Comparison of ENCODE assay signal across 12 cellular contexts in the genomic region with DNA sequence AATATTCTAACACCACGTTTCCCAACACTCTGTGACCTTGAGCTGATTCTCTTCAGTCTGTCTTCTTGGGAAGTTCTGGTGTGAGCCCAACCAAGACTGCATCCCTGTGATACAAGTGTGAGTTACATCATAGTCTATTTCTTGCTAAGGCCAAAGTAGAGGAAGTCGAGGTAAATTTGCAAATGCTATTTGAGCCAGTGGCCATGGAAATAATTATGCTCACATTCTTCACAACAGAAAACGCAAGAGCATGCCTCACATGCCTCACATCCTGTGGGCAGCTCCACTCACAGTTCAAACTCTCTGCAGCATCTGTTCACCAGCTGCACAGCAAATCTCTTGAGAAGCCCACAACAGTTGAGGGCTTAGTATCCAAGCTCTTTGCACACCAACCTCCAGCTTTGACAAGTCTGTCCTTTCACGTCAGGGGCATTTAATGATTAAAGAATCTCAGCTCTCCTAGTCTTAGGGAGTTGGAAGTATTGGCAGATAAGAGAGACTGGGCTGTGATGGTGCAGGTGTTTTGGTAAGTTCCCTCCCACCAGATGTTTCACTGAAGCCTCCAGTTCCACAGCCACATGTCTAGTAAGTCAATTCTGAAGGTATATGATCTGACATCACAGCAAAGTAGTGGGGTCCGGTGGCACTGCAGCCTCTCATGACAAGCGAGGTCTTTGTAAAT.
DNase-seq lines count a peak whose midpoint lies in the region; ATAC-seq, FAIRE-seq and TF ChIP-seq lines count a peak whose summit lies in the region.
"Had no signal": no experiment of that assay in that cellular context is flagged by ENCODE, and none has a peak within 500 bp of the region (broad histone marks: within the 10 kb centered on the region; RNA-seq: fewer than 3 reads in every experiment).

No MANE protein-coding gene starts in this region.

- H3K9ac ChIP-seq in endothelial cell of umbilical vein (replicated peaks; ENCODE audit: extremely low read depth, insufficient read depth, low read length) (no peak overlapping the region), smooth muscle cell (ENCODE audit: low read depth) (no peak overlapping the region)

- no peak overlapping the region for H3K27ac Mint-ChIP-seq in GM23338
- H3K27ac Mint-ChIP-seq: activated naive CD8-positive, alpha-beta T cell; naive B cell had no signal

- H3K9me3 Mint-ChIP-seq in GM23338 = no peaks in the 10 kb centered on the region
- H3K9me3 Mint-ChIP-seq: naive B cell, type B pancreatic cell had no signal

- H3F3A ChIP-seq in smooth muscle cell (ENCODE audit: low read depth) (no peaks in the 10 kb centered on the region), GM23338 (replicated peaks; ENCODE audit: low read depth) (no peaks in the 10 kb centered on the region)

- H3K4me3 ChIP-seq in endothelial cell of umbilical vein (replicated peaks in 1 of 3; ENCODE audit: insufficient read depth in 1 of 3, low read depth in 1 of 3, low read length in 3 of 3) (no peak overlapping the region), smooth muscle cell (no peak overlapping the region), GM23338 (no peak overlapping the region), upper lobe of right lung (no peak overlapping the region)

- H3K9me2 ChIP-seq in GM23338 (ENCODE audit: insufficient read depth) = peaks cover 7% of the 10 kb centered on the region; the same call in 1 of the 2 replicates

- H3K27me3 ChIP-seq in endothelial cell of umbilical vein (ENCODE audit: control insufficient read depth in 2 of 2, insufficient read depth in 2 of 2, low read length in 2 of 2) = no peaks in the 10 kb centered on the region
- H3K27me3 ChIP-seq in smooth muscle cell (ENCODE audit: low read depth) = no peaks in the 10 kb centered on the region
- H3K27me3 ChIP-seq in GM23338 (ENCODE audit: insufficient read depth) = no peaks in the 10 kb centered on the region
- H3K27me3 ChIP-seq in upper lobe of right lung = no peaks in the 10 kb centered on the region

- dilution Hi-C loops in endothelial cell of umbilical vein (cut with MboI; ENCODE audit: extremely low pct_ligation_motif_present, low sequenced_read_pairs) = no loop called here

- CTCF ChIA-PET in endothelial cell of umbilical vein (lab: Charles Lee) = interaction anchor here (0.8 to 1.5 kb wide), 4 partner anchors 61 to 215 kb away, joined by 3 to 7 read pairs (median 4); no protein-coding TSS in a partner anchor

- no peaks in the 10 kb centered on the region for H3K9me1 ChIP-seq in endothelial cell of umbilical vein (replicated peaks; ENCODE audit: control insufficient read depth, extremely low read depth, insufficient read depth, low read length)

- H3K27me3 Mint-ChIP-seq in GM23338 (ENCODE audit: insufficient read depth, low read depth, poor library complexity) = no peaks in the 10 kb centered on the region

- H3K4me1 Mint-ChIP-seq in GM23338 = no peaks in the 10 kb centered on the region
- H3K4me1 Mint-ChIP-seq: naive B cell had no signal

- intact Hi-C loops in endothelial cell of umbilical vein (cut with micrococcal nuclease) = no loop called here
- intact Hi-C loops in upper lobe of right lung (cut with DNase I) = no loop called here

- no peaks in the 10 kb centered on the region for H3K4me1 ChIP-seq in endothelial cell of umbilical vein (ENCODE audit: control insufficient read depth, extremely low read depth, insufficient read depth, low read length)
- no peaks in the 10 kb centered on the region for H3K4me1 ChIP-seq in smooth muscle cell (ENCODE audit: low read depth)
- H3K4me1 ChIP-seq in GM23338 (ENCODE audit: insufficient read depth) = no peaks in the 10 kb centered on the region
- no peaks in the 10 kb centered on the region for H3K4me1 ChIP-seq in upper lobe of right lung

- no peak for TF ChIP-seq POLR2A in endothelial cell of umbilical vein (IDR thresholded peaks at IDR 0.05; ENCODE audit: low read depth, low read length)

- no peaks in the 10 kb centered on the region for H3K79me2 ChIP-seq in endothelial cell of umbilical vein (ENCODE audit: control insufficient read depth, insufficient read depth, low read length)
- H3K79me2 ChIP-seq in smooth muscle cell (ENCODE audit: low read depth) = no peaks in the 10 kb centered on the region
- no peaks in the 10 kb centered on the region for H3K79me2 ChIP-seq in GM23338 (replicated peaks; ENCODE audit: insufficient read depth)

- no peaks in the 10 kb centered on the region for H3K36me3 ChIP-seq in endothelial cell of umbilical vein (ENCODE audit: control insufficient read depth in 2 of 2, extremely low read depth in 1 of 2, insufficient read depth in 2 of 2, low read length in 2 of 2)
- no peaks in the 10 kb centered on the region for H3K36me3 ChIP-seq in smooth muscle cell (ENCODE audit: low read depth)
- no peaks in the 10 kb centered on the region for H3K36me3 ChIP-seq in GM23338 (ENCODE audit: insufficient read depth)
- H3K36me3 ChIP-seq in upper lobe of right lung = no peaks in the 10 kb centered on the region

- no peak overlapping the region for H3K4me2 ChIP-seq in endothelial cell of umbilical vein (ENCODE audit: insufficient read depth, low read length)
- H3K4me2 ChIP-seq in smooth muscle cell = peak overlapping the region; percentile 10
- H3K4me2 ChIP-seq in GM23338 = no peak overlapping the region

- WGBS in smooth muscle cell (ENCODE audit: low lambda C conversion rate) = 48% methylated on average over 6 of the region's 6 CpGs

- POLR2A ChIA-PET in endothelial cell of umbilical vein (lab: Charles Lee) = no interaction called here

- BruUV-seq in endothelial cell of umbilical vein (replicated peaks; lab: Mats Ljungman, UMichigan) = no TSS peak

- H3K27ac ChIP-seq in endothelial cell of umbilical vein (ENCODE audit: insufficient read depth, low read depth, low read length) (no peak overlapping the region), smooth muscle cell (ENCODE audit: low read depth) (peak overlapping the region; percentile 44), GM23338 (ENCODE audit: low read depth) (no peak overlapping the region), upper lobe of right lung (no peak overlapping the region)

- H4K20me1 ChIP-seq in endothelial cell of umbilical vein (replicated peaks; ENCODE audit: control insufficient read depth, extremely low read depth, insufficient read depth, low read length) (no peaks in the 10 kb centered on the region), smooth muscle cell (ENCODE audit: low read depth) (no peaks in the 10 kb centered on the region), GM23338 (replicated peaks; ENCODE audit: insufficient read depth) (no peaks in the 10 kb centered on the region)

- H2AFZ ChIP-seq in endothelial cell of umbilical vein (ENCODE audit: low read depth, low read length) = no peak overlapping the region
- no peak overlapping the region for H2AFZ ChIP-seq in smooth muscle cell (ENCODE audit: low read depth)
- no peak overlapping the region for H2AFZ ChIP-seq in GM23338

- DNase-seq in NCI-H524 (lab: John Stamatoyannopoulos, UW) (peak; percentile 79 to 91), NCI-H524 treated with DMSO at 0.1 percent for 48 hours (lab: John Stamatoyannopoulos, UW) (no peak), endothelial cell of umbilical vein (ENCODE audit: low read depth, low spot score) (peak; percentile 17), smooth muscle cell (lab: John Stamatoyannopoulos, UW; ENCODE audit: unreplicated experiment) (no peak), Ammon's horn (ENCODE audit: low spot score) (no peak), GM23338 (ENCODE audit: low spot score) (no peak), upper lobe of right lung (no peak)
- DNase-seq: 8988T, naive B cell had no signal

- H3K36me3 Mint-ChIP-seq in GM23338 (ENCODE audit: low read depth) = no peaks in the 10 kb centered on the region
- H3K36me3 Mint-ChIP-seq: activated naive CD8-positive, alpha-beta T cell; naive B cell; type B pancreatic cell had no signal

- no peak overlapping the region for H3K4me3 Mint-ChIP-seq in GM23338
- H3K4me3 Mint-ChIP-seq: activated naive CD8-positive, alpha-beta T cell; naive B cell; type B pancreatic cell had no signal

- H3K9me3 ChIP-seq in endothelial cell of umbilical vein (replicated peaks; ENCODE audit: control insufficient read depth, insufficient read depth, low read length) = no peaks in the 10 kb centered on the region
- no peaks in the 10 kb centered on the region for H3K9me3 ChIP-seq in smooth muscle cell (replicated peaks; ENCODE audit: low read depth)
- no peaks in the 10 kb centered on the region for H3K9me3 ChIP-seq in upper lobe of right lung

- TF ChIP-seq CTCF in endothelial cell of umbilical vein (IDR thresholded peaks at IDR 0.05; ENCODE audit: extremely low read depth in 1 of 2, insufficient read depth in 1 of 2, low read depth in 1 of 2, low read length in 2 of 2) (no peak), smooth muscle cell (IDR thresholded peaks at IDR 0.05; ENCODE audit: borderline replicate concordance, insufficient read depth, poor library complexity, severe bottlenecking) (no peak), GM23338 (conservative IDR thresholded peaks at IDR 0.05; ENCODE audit: low read depth in 2 of 2) (no peak), upper lobe of right lung (IDR thresholded peaks at IDR 0.05) (no peak)

- ATAC-seq in HG03520 (IDR thresholded peaks at IDR 0.05; ENCODE audit: unreplicated experiment) = peak; percentile 55
- no peak for ATAC-seq in GM23338
- ATAC-seq in upper lobe of right lung = no peak

- FAIRE-seq in endothelial cell of umbilical vein (lab: Jason Lieb, UNC) = no peak

TF ChIP-seq in endothelial cell of umbilical vein, 7 proteins besides CTCF, POLR2A, EP300 and RAD21 (continues in another document):
- TF ChIP-seq GATA2 (IDR thresholded peaks at IDR 0.05; ENCODE audit: insufficient read depth, insufficient read length, low read depth, low read length) (no peak), EZH2 (IDR thresholded peaks at IDR 0.05; ENCODE audit: borderline replicate concordance, low read depth, low read length, severe bottlenecking) (no peak), FOS (IDR thresholded peaks at IDR 0.05; ENCODE audit: borderline replicate concordance, insufficient read depth, low read length) (no peak), JUN (IDR thresholded peaks at IDR 0.05; ENCODE audit: borderline replicate concordance, insufficient read depth, insufficient read length, low read depth) (no peak), POLR2AphosphoS5 (IDR thresholded peaks at IDR 0.05; ENCODE audit: insufficient read depth, low read depth, low read length) (no peak), MYC (IDR thresholded peaks at IDR 0.05; ENCODE audit: low read depth, low read length) (no peak)

TF ChIP-seq in GM23338, 12 proteins besides CTCF, POLR2A, EP300 and RAD21 (continues in another document):
- TF ChIP-seq NANOG (IDR thresholded peaks at IDR 0.05; ENCODE audit: borderline replicate concordance) (no peak), ZNF331 (CRISPR knock-in tag; IDR thresholded peaks at IDR 0.05; ENCODE audit: low read depth) (no peak), EZH2phosphoT487 (IDR thresholded peaks at IDR 0.05; ENCODE audit: unreplicated experiment) (no peak), EZH2 (IDR thresholded peaks at IDR 0.05; ENCODE audit: low read depth, unreplicated experiment) (no peak)

Comparison
In these comparisons a context has a peak if more than half of its experiments do, and no peak if none do; other contexts are left out.
1. DNase-seq: peak in NCI-H524 (2 of 2) and endothelial cell of umbilical vein (single experiment); none in NCI-H524 treated with DMSO at 0.1 percent for 48 hours (single experiment), smooth muscle cell (single experiment), Ammon's horn (single experiment), GM23338 (single experiment) and upper lobe of right lung (single experiment).